ENCODE assay signal across 1 cellular context in genomic region chr6:10138917-10139316, GRCh38.
TF ChIP-seq lines count a peak whose summit lies in the region.

No MANE protein-coding gene starts in this region.

TF ChIP-seq in H1, 55 proteins besides CTCF, POLR2A, EP300 and RAD21 (continued from another document):
- no peak for TF ChIP-seq CHD7 (IDR thresholded peaks at IDR 0.05; ENCODE audit: insufficient replicate concordance, low read length)
- no peak for TF ChIP-seq RFX5 (IDR thresholded peaks at IDR 0.05; ENCODE audit: borderline replicate concordance, low read depth, low read length)
- no peak for TF ChIP-seq RNF2 (IDR thresholded peaks at IDR 0.05; ENCODE audit: borderline replicate concordance, low read depth, low read length, missing control alignments, poor library complexity, severe bottlenecking)
TF ChIP-seq in H1: peak in this region for 0.
